In the genomic region with DNA sequence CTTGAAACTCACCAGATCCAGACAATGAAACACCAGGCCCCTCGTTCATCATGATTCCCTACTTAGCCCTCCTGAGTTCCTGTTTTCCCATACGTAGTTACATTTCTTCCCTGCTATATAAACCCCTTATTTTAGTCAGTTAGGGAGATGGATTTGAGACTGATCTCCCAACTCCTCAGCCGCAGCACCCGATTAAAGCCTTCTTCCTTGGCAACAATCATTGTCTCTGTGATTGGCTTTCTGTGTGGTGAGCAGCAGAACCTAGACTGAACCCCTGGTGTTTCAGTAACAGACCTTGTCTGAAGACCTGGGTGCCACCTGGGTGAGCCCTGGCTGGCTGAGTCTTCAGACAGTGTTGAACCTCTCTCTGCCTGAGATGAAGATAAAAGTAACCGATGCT, we compare ENCODE assay signal across 27 cellular contexts.
DNase-seq lines count a peak whose midpoint lies in the region; ATAC-seq, FAIRE-seq and TF ChIP-seq lines count a peak whose summit lies in the region.
"Had no signal": no experiment of that assay in that cellular context is flagged by ENCODE, and none has a peak within 500 bp of the region (broad histone marks: within the 10 kb centered on the region; RNA-seq: fewer than 3 reads in every experiment).

No MANE protein-coding gene starts in this region.

- POLR2A ChIA-PET in HepG2 (lab: Yijun Ruan, JAX), result no interaction called here

- H3K9me3 ChIP-seq in HepG2 (ENCODE audit: low read length) (peaks cover 29% of the 10 kb centered on the region), osteoblast (ENCODE audit: low read depth, low read length) (no peaks in the 10 kb centered on the region), sigmoid colon (no peaks in the 10 kb centered on the region), body of pancreas (peaks cover 0 to 5% (median 0%) of the 10 kb centered on the region in 3 donors), mucosa of descending colon (peaks cover 15% of the 10 kb centered on the region)

- no peaks in the 10 kb centered on the region for H3K36me3 ChIP-seq in HepG2 (replicated peaks in 1 of 2; ENCODE audit: control insufficient read depth in 1 of 2, insufficient read depth in 2 of 2, low read length in 2 of 2)
- no peaks in the 10 kb centered on the region for H3K36me3 ChIP-seq in osteoblast (ENCODE audit: insufficient read depth, low read length)
- H3K36me3 ChIP-seq in sigmoid colon, result no peaks in the 10 kb centered on the region
- H3K36me3 ChIP-seq in body of pancreas (replicated peaks in 1 of 2; ENCODE audit: insufficient read depth in 1 of 2, low read depth in 2 of 2), result no peaks in the 10 kb centered on the region
- H3K36me3 ChIP-seq in mucosa of descending colon (ENCODE audit: low read depth), result no peaks in the 10 kb centered on the region

- TF ChIP-seq EP300 in HepG2 (IDR thresholded peaks at IDR 0.05; ENCODE audit: low read depth in 2 of 2, low read length in 2 of 2), result no peak
- no peak for TF ChIP-seq EP300 in HepG2 (CRISPR knock-in tag; IDR thresholded peaks at IDR 0.05; ENCODE audit: borderline replicate concordance)
- TF ChIP-seq EP300 in sigmoid colon (IDR thresholded peaks at IDR 0.05), result no peak

- H3K79me2 ChIP-seq in HepG2 (ENCODE audit: insufficient read depth, low read length) (no peaks in the 10 kb centered on the region), osteoblast (ENCODE audit: insufficient read depth, low read length) (no peaks in the 10 kb centered on the region)

- WGBS in HepG2 (ENCODE audit: low lambda C conversion rate), result 48% methylated on average over 5 of the region's 5 CpGs
- 91% methylated on average over 5 of the region's 5 CpGs for WGBS in sigmoid colon, 2 donors
- 75 to 86% methylated on average over 5 of the region's 5 CpGs for WGBS in body of pancreas, 2 donors

- H3K9ac ChIP-seq in HepG2 (ENCODE audit: insufficient read depth, low read depth, low read length), result no peak overlapping the region
- H3K9ac ChIP-seq: BLaER1 treated with 17β-estradiol and CSF1 and Interleukin-3, amounts not matched to agents 10 nM and 100 nM had no signal

- intact Hi-C loops in Right ventricle myocardium inferior (cut with DNase I), result no loop called here
- intact Hi-C loops in left cardiac atrium (cut with DNase I), result no loop called here
- intact Hi-C loops in HepG2 (cut with micrococcal nuclease; ENCODE audit: unreplicated experiment), result no loop called here
- intact Hi-C loops in sigmoid colon (cut with DNase I), result no loop called here
- intact Hi-C loops in body of pancreas (cut with DNase I), result no loop called here
- intact Hi-C loops in mucosa of descending colon (cut with DNase I, micrococcal nuclease), result no loop called here

- TF ChIP-seq POLR2A in HepG2 (IDR thresholded peaks at IDR 0.05; ENCODE audit: insufficient read depth in 1 of 2, low read depth in 2 of 2, low read length in 2 of 2) (no peak), sigmoid colon (IDR thresholded peaks at IDR 0.05) (no peak), body of pancreas (IDR thresholded peaks at IDR 0.05) (no peak)

- H4K20me1 ChIP-seq in HepG2 (ENCODE audit: insufficient read depth, low read length) (no peaks in the 10 kb centered on the region), osteoblast (ENCODE audit: insufficient read depth, low read length) (no peaks in the 10 kb centered on the region)
- H4K20me1 ChIP-seq: BLaER1 treated with 17β-estradiol and CSF1 and Interleukin-3, amounts not matched to agents 10 nM and 100 nM had no signal

- peak; percentile 9 for DNase-seq in Right ventricle myocardium inferior (ENCODE audit: missing footprints)
- no peak for DNase-seq in left cardiac atrium
- DNase-seq in HepG2 (ENCODE audit: low spot score), result no peak
- DNase-seq in osteoblast (ENCODE audit: insufficient read length, low spot score, missing footprints), result peak; percentile 43
- DNase-seq in sigmoid colon, result peak; percentile 20
- no peak for DNase-seq in epidermal melanocyte (ENCODE audit: insufficient read length, low spot score)
- no peak for DNase-seq in body of pancreas
- no peak for DNase-seq in mucosa of descending colon
- DNase-seq: AML-193; CD4-positive, alpha-beta T cell; CD8-positive, alpha-beta memory T cell; COR-L47; DMS 273 treated with DMSO at 0.1 percent for 48 hours; DMS153; DMS53; DMS79; DND-41; EL; GDM1 had no signal

- ATAC-seq in Right ventricle myocardium inferior (no peak), left cardiac atrium (no peak), HepG2 (no peak), body of pancreas (no peak), mucosa of descending colon (no peak)
- ATAC-seq: A549, GM12878 had no signal

- H3K27me3 ChIP-seq in HepG2 (ENCODE audit: control insufficient read depth in 1 of 2, insufficient read depth in 2 of 2, low read length in 2 of 2) (peaks cover 0 to 1% of the 10 kb centered on the region in 2 experiments; a peak in 1 of 5 replicates), osteoblast (ENCODE audit: insufficient read depth, low read length) (no peaks in the 10 kb centered on the region), sigmoid colon (no peaks in the 10 kb centered on the region), body of pancreas (no peaks in the 10 kb centered on the region)
- H3K27me3 ChIP-seq: BLaER1 treated with 17β-estradiol and CSF1 and Interleukin-3, amounts not matched to agents 10 nM and 100 nM had no signal

- H3K4me2 ChIP-seq in HepG2 (ENCODE audit: low read depth, low read length), result no peak overlapping the region
- no peak overlapping the region for H3K4me2 ChIP-seq in osteoblast (ENCODE audit: insufficient read depth, low read length)
- H3K4me2 ChIP-seq: A549; BLaER1 treated with 17β-estradiol and CSF1 and Interleukin-3, amounts not matched to agents 10 nM and 100 nM had no signal

- TF ChIP-seq CTCF in HepG2 (CRISPR knock-in tag; IDR thresholded peaks at IDR 0.05), result no peak
- no peak for TF ChIP-seq CTCF in osteoblast (IDR thresholded peaks at IDR 0.05; ENCODE audit: extremely low read depth, low read depth, low read length)
- TF ChIP-seq CTCF in sigmoid colon (IDR thresholded peaks at IDR 0.05), result no peak
- no peak for TF ChIP-seq CTCF in body of pancreas (IDR thresholded peaks at IDR 0.05)
- no peak for TF ChIP-seq CTCF in mucosa of descending colon (IDR thresholded peaks at IDR 0.05)

- in situ Hi-C loops in HepG2 (cut with HindIII; ENCODE audit: extremely low pct_ligation_motif_present, low pct_unique_long_range_greater_than_20kb), result no loop called here

- no peak for FAIRE-seq in HepG2 (lab: Jason Lieb, UNC)
- FAIRE-seq: A549, GM12878, GM12892, GM18507, GM19239 had no signal

- H3K4me3 ChIP-seq in HepG2 (replicated peaks in 1 of 3; ENCODE audit: insufficient read depth in 1 of 3, low read depth in 2 of 3, low read length in 3 of 3) (no peak overlapping the region), osteoblast (ENCODE audit: insufficient read depth, low read length) (no peak overlapping the region), sigmoid colon (no peak overlapping the region), body of pancreas (no peak overlapping the region), mucosa of descending colon (no peak overlapping the region)
- H3K4me3 ChIP-seq: A549; BLaER1 treated with 17β-estradiol and CSF1 and Interleukin-3, amounts not matched to agents 10 nM and 100 nM; GM12878 had no signal

- H3K27ac ChIP-seq in HepG2 (ENCODE audit: extremely low read length, insufficient read depth, low read length), result no peak overlapping the region
- H3K27ac ChIP-seq in osteoblast (ENCODE audit: low read depth, low read length), result no peak overlapping the region
- no peak overlapping the region for H3K27ac ChIP-seq in sigmoid colon
- H3K27ac ChIP-seq in body of pancreas, result no peak overlapping the region
- H3K27ac ChIP-seq: 22Rv1, A549, C4-2B had no signal

- no peak for TF ChIP-seq RAD21 in HepG2 (CRISPR knock-in tag; IDR thresholded peaks at IDR 0.05)

- H3K4me1 ChIP-seq in HepG2 (ENCODE audit: insufficient read depth, low read length) (no peaks in the 10 kb centered on the region), osteoblast (ENCODE audit: insufficient read depth, low read length) (peaks cover 3% of the 10 kb centered on the region), sigmoid colon (peaks cover 0 to 8% (median 0%) of the 10 kb centered on the region in 4 donors), body of pancreas (no peaks in the 10 kb centered on the region), mucosa of descending colon (ENCODE audit: low read depth) (no peaks in the 10 kb centered on the region)
- H3K4me1 ChIP-seq: A549 had no signal

- CTCF ChIA-PET in HepG2 (lab: Yijun Ruan, JAX; ENCODE audit: low intra/inter-chr PET ratio, low total read pairs), result no interaction called here

- H2AFZ ChIP-seq in HepG2 (ENCODE audit: low read length), result no peak overlapping the region
- no peak overlapping the region for H2AFZ ChIP-seq in osteoblast (ENCODE audit: low read length)

- no TSS peak for BruUV-seq in HepG2 (replicated peaks; lab: Mats Ljungman, UMichigan)

TF ChIP-seq in HepG2, 621 proteins besides CTCF, POLR2A, EP300 and RAD21 (continues in another document):
- TF ChIP-seq NONO (IDR thresholded peaks at IDR 0.05) (no peak), NONO (CRISPR knock-in tag; conservative IDR thresholded peaks at IDR 0.05) (no peak), CEBPB (IDR thresholded peaks at IDR 0.05; ENCODE audit: borderline replicate concordance, low read depth, low read length) (no peak), JDP2 (CRISPR knock-in tag; IDR thresholded peaks at IDR 0.05; ENCODE audit: borderline replicate concordance) (no peak), NBN (conservative IDR thresholded peaks at IDR 0.05) (no peak)
- TF ChIP-seq, protein P1, sequence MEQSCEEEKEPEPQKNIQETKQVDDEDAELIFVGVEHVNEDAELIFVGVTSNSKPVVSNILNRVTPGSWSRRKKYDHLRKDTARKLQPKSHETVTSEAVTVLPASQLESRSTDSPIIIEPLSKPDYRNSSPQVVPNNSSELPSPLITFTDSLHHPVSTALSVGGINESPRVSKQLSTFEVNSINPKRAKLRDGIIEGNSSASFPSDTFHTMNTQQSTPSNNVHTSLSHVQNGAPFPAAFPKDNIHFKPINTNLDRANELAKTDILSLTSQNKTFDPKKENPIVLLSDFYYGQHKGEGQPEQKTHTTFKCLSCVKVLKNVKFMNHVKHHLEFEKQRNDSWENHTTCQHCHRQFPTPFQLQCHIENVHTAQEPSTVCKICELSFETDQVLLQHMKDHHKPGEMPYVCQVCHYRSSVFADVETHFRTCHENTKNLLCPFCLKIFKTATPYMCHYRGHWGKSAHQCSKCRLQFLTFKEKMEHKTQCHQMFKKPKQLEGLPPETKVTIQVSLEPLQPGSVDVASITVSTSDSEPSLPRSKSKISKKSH (CRISPR knock-in tag; IDR thresholded peaks at IDR 0.05; ENCODE audit: borderline replicate concordance), result no peak
- TF ChIP-seq, protein P2, sequence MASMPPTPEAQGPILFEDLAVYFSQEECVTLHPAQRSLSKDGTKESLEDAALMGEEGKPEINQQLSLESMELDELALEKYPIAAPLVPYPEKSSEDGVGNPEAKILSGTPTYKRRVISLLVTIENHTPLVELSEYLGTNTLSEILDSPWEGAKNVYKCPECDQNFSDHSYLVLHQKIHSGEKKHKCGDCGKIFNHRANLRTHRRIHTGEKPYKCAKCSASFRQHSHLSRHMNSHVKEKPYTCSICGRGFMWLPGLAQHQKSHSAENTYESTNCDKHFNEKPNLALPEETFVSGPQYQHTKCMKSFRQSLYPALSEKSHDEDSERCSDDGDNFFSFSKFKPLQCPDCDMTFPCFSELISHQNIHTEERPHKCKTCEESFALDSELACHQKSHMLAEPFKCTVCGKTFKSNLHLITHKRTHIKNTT (CRISPR knock-in tag; IDR thresholded peaks at IDR 0.05), result no peak

Comparison
In these comparisons a context has a peak if more than half of its experiments do, and no peak if none do; other contexts are left out.
1. DNase-seq: peak in Right ventricle myocardium inferior (single experiment), osteoblast (single experiment) and sigmoid colon (single experiment); none in left cardiac atrium (single experiment), HepG2 (single experiment), epidermal melanocyte (single experiment), body of pancreas (0 of 4) and mucosa of descending colon (0 of 3).